Comparison of ENCODE assay signal across 26 cellular contexts in the genomic region with DNA sequence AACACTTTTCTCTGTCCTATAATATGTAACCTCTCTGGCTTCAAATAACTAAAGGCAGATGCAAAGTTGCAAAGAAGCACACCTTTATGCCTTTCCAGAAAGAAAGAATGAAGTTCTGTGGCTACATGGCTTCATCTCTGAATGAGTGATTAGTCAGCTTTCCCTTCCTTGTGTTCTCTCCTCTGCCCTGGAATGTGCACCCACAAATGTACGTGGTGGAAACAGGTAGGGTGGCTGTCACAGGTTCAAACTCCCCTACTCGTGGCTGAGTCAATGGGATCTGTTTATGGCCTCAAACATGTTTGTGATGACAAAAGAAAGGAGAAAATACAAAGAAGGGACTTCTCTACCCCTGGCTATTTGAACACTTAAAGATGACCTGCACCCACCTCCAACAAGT.
"Had no signal": no experiment of that assay in that cellular context is flagged by ENCODE, and none has a peak within 500 bp of the region (broad histone marks: within the 10 kb centered on the region; RNA-seq: fewer than 3 reads in every experiment).

No MANE protein-coding gene starts in this region.

- H3K36me3 ChIP-seq: ascending aorta, cardiac muscle cell, gastrocnemius medialis, ovary, stomach, vagina had no signal

- H3K27ac ChIP-seq: ascending aorta, cardiac muscle cell, gastrocnemius medialis, ovary, stomach, vagina had no signal

- H3K9me3 ChIP-seq: ascending aorta, gastrocnemius medialis, mucosa of descending colon, ovary, stomach, vagina had no signal

- ATAC-seq: activated naive CD8-positive, alpha-beta T cell treated with anti-CD3 and anti-CD28 coated beads, Interleukin-2, amount 50 U/mL, for 24 hours; activated T-cell treated with anti-CD3 and anti-CD28 coated beads, Interleukin-2, amount 50 U/mL, for 4 hours; gastrocnemius medialis; left ventricle myocardium superior; mucosa of descending colon; naive thymus-derived CD4-positive, alpha-beta T cell; sciatic nerve; stimulated activated effector memory CD8-positive, alpha-beta T cell treated with anti-CD3 and anti-CD28 coated beads, Interleukin-12 subunit alpha, Interleukin-12 subunit beta, amount 100 ng/mL, for 72 hours; T-cell had no signal

- DNase-seq: activated CD4-positive, alpha-beta T cell treated with anti-CD3 and anti-CD28 coated beads, Interleukin-2, amount 50 U/mL, for 1 hour; activated CD4-positive, CD25-positive, alpha-beta regulatory T cell treated with anti-CD3 and anti-CD28 coated beads, Interleukin-2, amount 50 U/mL, for 72 hours; activated CD8-positive, alpha-beta memory T cell treated with anti-CD3 and anti-CD28 coated beads, Interleukin-2, amount 50 U/mL, for 4 hours; activated effector memory CD4-positive, alpha-beta T cell treated with Interleukin-2 at 50 U/mL for 16 hours; activated naive CD4-positive, alpha-beta T cell treated with anti-CD3 and anti-CD28 coated beads, Interleukin-2, amount 10 ng/mL, durations not matched to agents 7 days and 5 days; activated naive CD8-positive, alpha-beta T cell treated with anti-CD3 and anti-CD28 coated beads, Interleukin-2, amount 50 U/mL, for 24 hours; activated T-cell treated with anti-CD3 and anti-CD28 coated beads, Interleukin-2, amount 50 U/mL, for 4 hours; dermis blood vessel endothelial cell; effector memory CD4-positive, alpha-beta T cell; gastrocnemius medialis; head of caudate nucleus; kidney; left ventricle myocardium superior; mucosa of descending colon; naive thymus-derived CD4-positive, alpha-beta T cell; ovary; stimulated activated CD4-positive, alpha-beta T cell treated with anti-CD3 and anti-CD28 coated beads, Interleukin-4, amount 100 ng/mL, for 24 hours; stomach; T-cell; T-helper 9 cell; trophoblast cell had no signal

- FAIRE-seq: kidney had no signal

- H3K27me3 ChIP-seq: ascending aorta, cardiac muscle cell, gastrocnemius medialis, ovary, stomach, vagina had no signal

- H3K4me1 ChIP-seq: ascending aorta, gastrocnemius medialis, stomach, vagina had no signal

- H3K4me3 ChIP-seq: ascending aorta, cardiac muscle cell, gastrocnemius medialis, mucosa of descending colon, ovary, stomach, vagina had no signal
